In genomic region chr19:13817615-13818371, GRCh38 we compare ENCODE assay signal across 8 cellular contexts. TPM values are rescaled to one million over a fixed set of nuclear protein-coding genes. Genes with fewer than 3 reads are reported as not detected.
A peak's percentile ranks its signal among the peaks of the same experiment; 100 is the strongest.
DNase-seq lines count a peak whose midpoint lies in the region; ATAC-seq and TF ChIP-seq lines count a peak whose summit lies in the region.

No MANE protein-coding gene starts in this region.

- 66 to 76% (median 67%) methylated on average over 31 to 35 of the region's 35 CpGs for WGBS in ovary, 3 donors

- peak overlapping the region; percentile 58 to 79 for H3K9ac ChIP-seq in colonic mucosa (ENCODE audit: low read depth in 2 of 2, low read length in 2 of 2)

- CTCF ChIA-PET in naive thymus-derived CD4-positive, alpha-beta T cell (lab: Charles Lee) = no interaction called here

- no peak for TF ChIP-seq POLR2A in ovary (IDR thresholded peaks at IDR 0.05)

- TF ChIP-seq CTCF in colonic mucosa (IDR thresholded peaks at IDR 0.05) = no peak
- TF ChIP-seq CTCF in ovary (IDR thresholded peaks at IDR 0.05) = no peak
- no peak for TF ChIP-seq CTCF in GM13976 (IDR thresholded peaks at IDR 0.05; ENCODE audit: borderline replicate concordance, control extremely low read depth, extremely low read depth, insufficient read depth, missing control alignments)

- peaks cover 0 to 3% (median 0%) of the 10 kb centered on the region in 11 donors for H3K9me3 Mint-ChIP-seq in naive thymus-derived CD4-positive, alpha-beta T cell

- H3K36me3 ChIP-seq in colonic mucosa (no peaks in the 10 kb centered on the region), ovary (no peaks in the 10 kb centered on the region)
- H3K36me3 ChIP-seq in naive thymus-derived CD4-positive, alpha-beta T cell (ENCODE audit: control insufficient read depth in 2 of 3, insufficient read depth in 3 of 3, low read length in 3 of 3) = peaks cover 0 to 3% (median 0%) of the 10 kb centered on the region in 3 experiments

- DNase-seq in ELF-1 (ENCODE audit: low read depth, low spot score) = peak; percentile 99
- DNase-seq in NCI-H2029 (lab: John Stamatoyannopoulos, UW) = peak; percentile 98
- peak; percentile 92 for DNase-seq in colonic mucosa
- peak in 3 of 9 donors; percentile 22 to 47 (median 39) for DNase-seq in naive thymus-derived CD4-positive, alpha-beta T cell
- no peak for DNase-seq in NCI-H2107 (lab: John Stamatoyannopoulos, UW)
- no peak for DNase-seq in ovary
- DNase-seq in GM13976 (ENCODE audit: low spot score) = no peak

- POLR2A ChIA-PET in naive thymus-derived CD4-positive, alpha-beta T cell (lab: Charles Lee) = no interaction called here

- H3K4me1 Mint-ChIP-seq in naive thymus-derived CD4-positive, alpha-beta T cell = peaks cover 0 to 7% (median 0%) of the 10 kb centered on the region in 7 donors

- H3K4me1 ChIP-seq in colonic mucosa (no peaks in the 10 kb centered on the region), ovary (ENCODE audit: insufficient read depth) (no peaks in the 10 kb centered on the region)
- no peaks in the 10 kb centered on the region for H3K4me1 ChIP-seq in naive thymus-derived CD4-positive, alpha-beta T cell (ENCODE audit: control insufficient read depth in 2 of 2, insufficient read depth in 2 of 2, low read length in 2 of 2)

- H3K9me3 ChIP-seq in colonic mucosa = no peaks in the 10 kb centered on the region
- no peaks in the 10 kb centered on the region for H3K9me3 ChIP-seq in naive thymus-derived CD4-positive, alpha-beta T cell (ENCODE audit: control insufficient read depth in 2 of 3, low read length in 3 of 3)
- no peaks in the 10 kb centered on the region for H3K9me3 ChIP-seq in ovary

- H3K27ac ChIP-seq in colonic mucosa (peak overlapping the region; percentile 84), ovary (no peak overlapping the region)
- no peak overlapping the region for H3K27ac ChIP-seq in naive thymus-derived CD4-positive, alpha-beta T cell (ENCODE audit: low read depth, low read length)

- peak overlapping the region in 6 of 10 donors; percentile 8 to 63 (median 28) for H3K4me3 Mint-ChIP-seq in naive thymus-derived CD4-positive, alpha-beta T cell

- in situ Hi-C loops in GM13976 (cut with MboI; ENCODE audit: low sequenced_read_pairs, unreplicated experiment) = no loop called here

- TF ChIP-seq EP300 in ovary (IDR thresholded peaks at IDR 0.05) = no peak

- ATAC-seq in naive thymus-derived CD4-positive, alpha-beta T cell = peak; percentile 86
- no peak for ATAC-seq in HG02973 (IDR thresholded peaks at IDR 0.05; ENCODE audit: unreplicated experiment)

- H3K27me3 Mint-ChIP-seq in naive thymus-derived CD4-positive, alpha-beta T cell = no peaks in the 10 kb centered on the region

- intact Hi-C loops in colonic mucosa (cut with DNase I) (no loop called here), ovary (cut with DNase I) (no loop called here)
- intact Hi-C loops in naive thymus-derived CD4-positive, alpha-beta T cell (cut with micrococcal nuclease) = no loop called here

- H3K27me3 ChIP-seq in colonic mucosa (no peaks in the 10 kb centered on the region), ovary (no peaks in the 10 kb centered on the region)
- no peaks in the 10 kb centered on the region for H3K27me3 ChIP-seq in naive thymus-derived CD4-positive, alpha-beta T cell (ENCODE audit: control insufficient read depth in 2 of 2, insufficient read depth in 2 of 2, low read length in 2 of 2)

- peaks cover 5 to 21% (median 13%) of the 10 kb centered on the region in 5 donors for H3K36me3 Mint-ChIP-seq in naive thymus-derived CD4-positive, alpha-beta T cell

- H3K4me3 ChIP-seq in colonic mucosa = peak overlapping the region; percentile 44
- H3K4me3 ChIP-seq in naive thymus-derived CD4-positive, alpha-beta T cell (ENCODE audit: low read length) = no peak overlapping the region
- no peak overlapping the region for H3K4me3 ChIP-seq in ovary

- H3K27ac Mint-ChIP-seq in naive thymus-derived CD4-positive, alpha-beta T cell = no peak overlapping the region

RNA-seq across cellular contexts. Expression of gene ZSWIM4, which starts 22.6 kb away (rescaled TPM):
- total RNA-seq in colonic mucosa (1 to 10 TPM; 2.9 to 4.3 TPM), ovary (1 to 10 TPM; 2.6 to 7.9 (median 4.6) TPM)
- 1 to 10 TPM; 4.8 to 7.8 (median 5.9) TPM for total RNA-seq in naive thymus-derived CD4-positive, alpha-beta T cell
- 1 to 10 TPM in 1 of 2 donors, under 1 TPM in 1; 0.73 to 1.6 TPM for polyA plus RNA-seq in naive thymus-derived CD4-positive, alpha-beta T cell
- polyA plus RNA-seq in ovary = 1 to 10 TPM; 1.2 to 3.8 TPM

RNA-seq across cellular contexts. Expression of gene C19orf53, which starts 43.5 kb away (rescaled TPM):
- total RNA-seq in colonic mucosa = 10 to 100 TPM; 48.5 to 82.6 TPM
- 100 to 1,000 TPM in 1 of 5 experiments, 10 to 100 TPM in 4; 57.2 to 108 (median 86.2) TPM for total RNA-seq in naive thymus-derived CD4-positive, alpha-beta T cell
- polyA plus RNA-seq in naive thymus-derived CD4-positive, alpha-beta T cell = 100 to 1,000 TPM; 203 to 289 TPM
- 100 to 1,000 TPM in 2 of 7 donors, 10 to 100 TPM in 5; 76.4 to 298 (median 91.3) TPM for total RNA-seq in ovary
- polyA plus RNA-seq in ovary = 100 to 1,000 TPM in 1 of 2 donors, 10 to 100 TPM in 1; 62.5 to 156 TPM

RNA-seq across cellular contexts. Expression of gene MRI1, which starts 53.5 kb away (rescaled TPM):
- total RNA-seq in colonic mucosa (10 to 100 TPM; 19.5 to 26.7 TPM), ovary (10 to 100 TPM; 27.5 to 52.6 (median 43.1) TPM)
- total RNA-seq in naive thymus-derived CD4-positive, alpha-beta T cell = 10 to 100 TPM; 29.1 to 56.2 (median 49.2) TPM
- polyA plus RNA-seq in naive thymus-derived CD4-positive, alpha-beta T cell = 10 to 100 TPM in 1 of 2 donors, 1 to 10 TPM in 1; 7.1 to 22.4 TPM
- polyA plus RNA-seq in ovary = 10 to 100 TPM; 13.9 to 34.2 TPM

RNA-seq across cellular contexts. Expression of gene NANOS3, which starts 59.1 kb away (rescaled TPM):
- total RNA-seq in colonic mucosa = not detected
- total RNA-seq in naive thymus-derived CD4-positive, alpha-beta T cell = 1 to 10 TPM in 2 of 5 experiments, not detected in 3; 1.3 to 3.4 TPM
- not detected for polyA plus RNA-seq in naive thymus-derived CD4-positive, alpha-beta T cell
- total RNA-seq in ovary = 1 to 10 TPM in 3 of 7 donors, under 1 TPM in 1, not detected in 3; 0.98 to 2.4 (median 1.3) TPM
- under 1 TPM in 1 of 2 donors, not detected in 1; 0.30 TPM for polyA plus RNA-seq in ovary

Comparison
In these comparisons a context has a peak if more than half of its experiments do, and no peak if none do; other contexts are left out.
1. DNase-seq: peak in ELF-1 (single experiment), NCI-H2029 (single experiment) and colonic mucosa (single experiment); none in NCI-H2107 (single experiment), ovary (0 of 5) and GM13976 (single experiment).